In the genomic region with DNA sequence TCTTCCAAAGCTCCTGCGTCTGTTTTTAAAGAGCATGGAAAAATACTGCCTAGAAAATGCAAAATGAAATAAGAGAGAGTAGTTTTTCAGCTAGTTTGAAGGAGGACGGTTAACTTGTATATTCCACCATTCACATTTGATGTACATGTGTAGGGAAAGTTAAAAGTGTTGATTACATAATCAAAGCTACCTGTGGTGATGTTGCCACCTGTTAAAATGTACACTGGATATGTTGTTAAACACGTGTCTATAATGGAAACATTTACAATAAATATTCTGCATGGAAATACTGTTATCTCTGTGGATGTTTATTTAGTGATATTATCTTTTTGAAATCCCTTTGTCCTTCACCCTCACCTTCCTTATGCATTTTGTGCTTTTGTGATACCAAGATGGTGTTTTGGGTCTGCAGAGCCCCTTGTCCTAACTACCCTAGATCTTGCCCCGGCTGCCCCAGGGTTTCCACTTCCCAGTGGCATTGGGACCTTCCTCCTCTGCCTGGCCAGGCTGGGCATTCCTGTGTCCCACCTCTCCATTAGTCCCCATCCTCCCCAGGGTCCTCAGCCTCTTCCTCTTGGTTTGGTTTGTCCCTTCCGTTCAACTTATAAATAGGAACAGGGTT, we compare ENCODE assay signal across 2 cellular contexts.
TF ChIP-seq lines count a peak whose summit lies in the region.

No MANE protein-coding gene starts in this region.

TF ChIP-seq in GM12878, 131 proteins besides CTCF, POLR2A, EP300 and RAD21:
- TF ChIP-seq LARP7 (IDR thresholded peaks at IDR 0.05) (no peak), EED (IDR thresholded peaks at IDR 0.05; ENCODE audit: low read depth) (no peak), IRF4 (IDR thresholded peaks at IDR 0.05; ENCODE audit: low read depth, low read length) (no peak), NFYA (IDR thresholded peaks at IDR 0.05; ENCODE audit: borderline replicate concordance, low read depth, low read length) (no peak)
TF ChIP-seq in GM12878: peak in this region for 0.

TF ChIP-seq in SK-N-SH, 30 proteins besides CTCF, POLR2A, EP300 and RAD21:
- TF ChIP-seq, protein P1, sequence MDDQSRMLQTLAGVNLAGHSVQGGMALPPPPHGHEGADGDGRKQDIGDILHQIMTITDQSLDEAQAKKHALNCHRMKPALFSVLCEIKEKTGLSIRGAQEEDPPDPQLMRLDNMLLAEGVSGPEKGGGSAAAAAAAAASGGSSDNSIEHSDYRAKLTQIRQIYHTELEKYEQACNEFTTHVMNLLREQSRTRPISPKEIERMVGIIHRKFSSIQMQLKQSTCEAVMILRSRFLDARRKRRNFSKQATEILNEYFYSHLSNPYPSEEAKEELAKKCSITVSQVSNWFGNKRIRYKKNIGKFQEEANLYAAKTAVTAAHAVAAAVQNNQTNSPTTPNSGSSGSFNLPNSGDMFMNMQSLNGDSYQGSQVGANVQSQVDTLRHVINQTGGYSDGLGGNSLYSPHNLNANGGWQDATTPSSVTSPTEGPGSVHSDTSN (IDR thresholded peaks at IDR 0.05) = no peak
- TF ChIP-seq JUND (IDR thresholded peaks at IDR 0.05) = no peak
- TF ChIP-seq, protein P2, sequence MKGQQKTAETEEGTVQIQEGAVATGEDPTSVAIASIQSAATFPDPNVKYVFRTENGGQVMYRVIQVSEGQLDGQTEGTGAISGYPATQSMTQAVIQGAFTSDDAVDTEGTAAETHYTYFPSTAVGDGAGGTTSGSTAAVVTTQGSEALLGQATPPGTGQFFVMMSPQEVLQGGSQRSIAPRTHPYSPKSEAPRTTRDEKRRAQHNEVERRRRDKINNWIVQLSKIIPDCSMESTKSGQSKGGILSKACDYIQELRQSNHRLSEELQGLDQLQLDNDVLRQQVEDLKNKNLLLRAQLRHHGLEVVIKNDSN (IDR thresholded peaks at IDR 0.05; ENCODE audit: borderline replicate concordance, low read depth) = no peak
- no peak for TF ChIP-seq EZH2phosphoT487 (IDR thresholded peaks at IDR 0.05; ENCODE audit: borderline replicate concordance, low read depth)
- no peak for TF ChIP-seq ELF1 (IDR thresholded peaks at IDR 0.05)
- no peak for TF ChIP-seq GATA2 (CRISPR knock-in tag; IDR thresholded peaks at IDR 0.05)
- TF ChIP-seq FOXM1 (IDR thresholded peaks at IDR 0.05; ENCODE audit: low read depth) = no peak
- no peak for TF ChIP-seq FOSL2 (IDR thresholded peaks at IDR 0.05; ENCODE audit: borderline replicate concordance, low read depth)
- TF ChIP-seq, protein P3, sequence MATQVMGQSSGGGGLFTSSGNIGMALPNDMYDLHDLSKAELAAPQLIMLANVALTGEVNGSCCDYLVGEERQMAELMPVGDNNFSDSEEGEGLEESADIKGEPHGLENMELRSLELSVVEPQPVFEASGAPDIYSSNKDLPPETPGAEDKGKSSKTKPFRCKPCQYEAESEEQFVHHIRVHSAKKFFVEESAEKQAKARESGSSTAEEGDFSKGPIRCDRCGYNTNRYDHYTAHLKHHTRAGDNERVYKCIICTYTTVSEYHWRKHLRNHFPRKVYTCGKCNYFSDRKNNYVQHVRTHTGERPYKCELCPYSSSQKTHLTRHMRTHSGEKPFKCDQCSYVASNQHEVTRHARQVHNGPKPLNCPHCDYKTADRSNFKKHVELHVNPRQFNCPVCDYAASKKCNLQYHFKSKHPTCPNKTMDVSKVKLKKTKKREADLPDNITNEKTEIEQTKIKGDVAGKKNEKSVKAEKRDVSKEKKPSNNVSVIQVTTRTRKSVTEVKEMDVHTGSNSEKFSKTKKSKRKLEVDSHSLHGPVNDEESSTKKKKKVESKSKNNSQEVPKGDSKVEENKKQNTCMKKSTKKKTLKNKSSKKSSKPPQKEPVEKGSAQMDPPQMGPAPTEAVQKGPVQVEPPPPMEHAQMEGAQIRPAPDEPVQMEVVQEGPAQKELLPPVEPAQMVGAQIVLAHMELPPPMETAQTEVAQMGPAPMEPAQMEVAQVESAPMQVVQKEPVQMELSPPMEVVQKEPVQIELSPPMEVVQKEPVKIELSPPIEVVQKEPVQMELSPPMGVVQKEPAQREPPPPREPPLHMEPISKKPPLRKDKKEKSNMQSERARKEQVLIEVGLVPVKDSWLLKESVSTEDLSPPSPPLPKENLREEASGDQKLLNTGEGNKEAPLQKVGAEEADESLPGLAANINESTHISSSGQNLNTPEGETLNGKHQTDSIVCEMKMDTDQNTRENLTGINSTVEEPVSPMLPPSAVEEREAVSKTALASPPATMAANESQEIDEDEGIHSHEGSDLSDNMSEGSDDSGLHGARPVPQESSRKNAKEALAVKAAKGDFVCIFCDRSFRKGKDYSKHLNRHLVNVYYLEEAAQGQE (IDR thresholded peaks at IDR 0.05; ENCODE audit: low read depth, low read length) = no peak
- TF ChIP-seq GABPA (IDR thresholded peaks at IDR 0.05; ENCODE audit: low read depth) = no peak
- TF ChIP-seq MEF2A (IDR thresholded peaks at IDR 0.05; ENCODE audit: borderline replicate concordance, low read depth) = no peak
- TF ChIP-seq RXRA (IDR thresholded peaks at IDR 0.05; ENCODE audit: borderline replicate concordance, low read depth) = no peak
- TF ChIP-seq MAX (IDR thresholded peaks at IDR 0.05; ENCODE audit: low read depth) = no peak
- no peak for TF ChIP-seq TCF12 (IDR thresholded peaks at IDR 0.05)
TF ChIP-seq in SK-N-SH: peak in this region for 0.
